8 cellular contexts compared by ENCODE assay signal in genomic region chr2:106193491-106193976, GRCh38. TPM values are rescaled to one million over a fixed set of nuclear protein-coding genes. Genes with fewer than 3 reads are reported as not detected.
A peak's percentile ranks its signal among the peaks of the same experiment; 100 is the strongest.
DNase-seq lines count a peak whose midpoint lies in the region; ATAC-seq and TF ChIP-seq lines count a peak whose summit lies in the region.

No MANE protein-coding gene starts in this region.

- H3K27me3 Mint-ChIP-seq in CD4-positive, alpha-beta T cell, result no peaks in the 10 kb centered on the region
- H3K27me3 Mint-ChIP-seq in neural progenitor cell (ENCODE audit: insufficient read depth, low read depth), result peaks cover 4% of the 10 kb centered on the region

- CTCF ChIA-PET in CD4-positive, alpha-beta T cell (lab: Charles Lee), result interaction anchor here (0.9 to 1.8 kb wide), 4 partner anchors 10 to 52 kb away, joined by 3 to 6 read pairs (median 4); no protein-coding TSS in a partner anchor

- no peaks in the 10 kb centered on the region for H3K9me3 Mint-ChIP-seq in CD4-positive, alpha-beta T cell
- peaks cover 5% of the 10 kb centered on the region for H3K9me3 Mint-ChIP-seq in neural progenitor cell

- H3K4me3 ChIP-seq in neural progenitor cell (peak overlapping the region; percentile 99), urinary bladder (ENCODE audit: low read depth, low read length) (peak overlapping the region; percentile 91)

- H3F3A ChIP-seq in neural progenitor cell (ENCODE audit: low read depth), result no peaks in the 10 kb centered on the region

- no peaks in the 10 kb centered on the region for H3K27me3 ChIP-seq in CD4-positive, alpha-beta T cell (ENCODE audit: control insufficient read depth, insufficient read depth, low read length)
- peaks cover 4% of the 10 kb centered on the region for H3K27me3 ChIP-seq in neural progenitor cell

- peaks cover 30% of the 10 kb centered on the region for H4K20me1 ChIP-seq in neural progenitor cell (ENCODE audit: low read depth)

- peaks cover 33% of the 10 kb centered on the region for H3K36me3 Mint-ChIP-seq in CD4-positive, alpha-beta T cell (ENCODE audit: low read depth)
- H3K36me3 Mint-ChIP-seq in neural progenitor cell, result peaks cover 16% of the 10 kb centered on the region

- peak overlapping the region; percentile 91 for H3K4me3 Mint-ChIP-seq in CD4-positive, alpha-beta T cell
- H3K4me3 Mint-ChIP-seq in neural progenitor cell, result peak overlapping the region; percentile 87

- H3K27ac Mint-ChIP-seq in CD4-positive, alpha-beta T cell, result peak overlapping the region; percentile 82
- H3K27ac Mint-ChIP-seq in neural progenitor cell, result no peak overlapping the region

- H3K36me3 ChIP-seq in neural progenitor cell, result no peaks in the 10 kb centered on the region
- H3K36me3 ChIP-seq in urinary bladder (ENCODE audit: insufficient read depth), result no peaks in the 10 kb centered on the region

- peaks cover 54% of the 10 kb centered on the region for H3K4me1 Mint-ChIP-seq in CD4-positive, alpha-beta T cell (ENCODE audit: low read depth)
- peaks cover 31% of the 10 kb centered on the region for H3K4me1 Mint-ChIP-seq in neural progenitor cell

- peak overlapping the region; percentile 79 for H2AFZ ChIP-seq in neural progenitor cell (replicated peaks)

- H3K4me1 ChIP-seq in neural progenitor cell (peaks cover 11% of the 10 kb centered on the region), urinary bladder (ENCODE audit: insufficient read depth) (peaks cover 2% of the 10 kb centered on the region)

- intact Hi-C loops in CD4-positive, alpha-beta T cell (cut with DNase I, micrococcal nuclease), result loop anchor here (5.0 to 10.0 kb wide), 4 partner anchors 49 to 869 kb away; partner anchors contain the start of gene TGFBRAP1 (in 1 of the 2)

- WGBS in urinary bladder, result under 1% methylated on average over 53 of the region's 53 CpGs

- peak overlapping the region; percentile 98 for H3K4me2 ChIP-seq in neural progenitor cell

- no peaks in the 10 kb centered on the region for H3K9me3 ChIP-seq in CD4-positive, alpha-beta T cell (ENCODE audit: control insufficient read depth, low read length)
- H3K9me3 ChIP-seq in neural progenitor cell (ENCODE audit: low read depth), result no peaks in the 10 kb centered on the region

- ATAC-seq in CD4-positive, alpha-beta T cell (ENCODE audit: poor library complexity), result no peak
- peak; percentile 40 for ATAC-seq in GM19438 (IDR thresholded peaks at IDR 0.05; ENCODE audit: low read depth, unreplicated experiment)
- ATAC-seq in HG03439 (IDR thresholded peaks at IDR 0.05; ENCODE audit: unreplicated experiment), result peak; percentile 36
- ATAC-seq in esophagus mucosa, result peak; percentile 25

- POLR2A ChIA-PET in CD4-positive, alpha-beta T cell (lab: Charles Lee), result interaction anchor here (0.8 to 4.6 kb wide), 7 partner anchors 11 to 447 kb away, joined by 3 to 59 read pairs (median 5); no protein-coding TSS in a partner anchor

- peak overlapping the region; percentile 54 for H3K9ac ChIP-seq in neural progenitor cell

- H3K79me2 ChIP-seq in neural progenitor cell (ENCODE audit: low read depth), result peaks cover 53% of the 10 kb centered on the region

- H3K27ac ChIP-seq in CD4-positive, alpha-beta T cell (ENCODE audit: low read depth, low read length), result peak overlapping the region; percentile 71
- H3K27ac ChIP-seq in neural progenitor cell, result no peak overlapping the region
- no peak overlapping the region for H3K27ac ChIP-seq in urinary bladder (ENCODE audit: low read depth)

- no peak for TF ChIP-seq CTCF in CD4-positive, alpha-beta T cell (IDR thresholded peaks at IDR 0.05)
- TF ChIP-seq CTCF in neural progenitor cell (IDR thresholded peaks at IDR 0.05), result peak; percentile 13

- DNase-seq in CD4-positive, alpha-beta T cell, result peak in 5 of 10 experiments; percentile 7 to 43 (median 11)
- peak; percentile 17 for DNase-seq in activated CD4-positive, alpha-beta T cell treated with anti-CD3 and anti-CD28 coated beads, Interleukin-2, amount 50 U/mL, for 1 hour
- DNase-seq in neural progenitor cell (ENCODE audit: low spot score) (peak; percentile 78), KG1 (lab: John Stamatoyannopoulos, UW) (no peak)

RNA-seq across cellular contexts. Expression of gene UXS1, which starts 0.6 kb away (rescaled TPM):
- 10 to 100 TPM; 59.3 to 67.1 TPM for total RNA-seq in CD4-positive, alpha-beta T cell
- total RNA-seq in esophagus mucosa (18.2 TPM), neural progenitor cell (ENCODE audit: low replicate concordance) (38.0 and 39.5 TPM in 2 replicates), urinary bladder (47.2 TPM)
- 34.3 TPM for polyA plus RNA-seq in urinary bladder
